14 cellular contexts compared by ENCODE assay signal in the genomic region with DNA sequence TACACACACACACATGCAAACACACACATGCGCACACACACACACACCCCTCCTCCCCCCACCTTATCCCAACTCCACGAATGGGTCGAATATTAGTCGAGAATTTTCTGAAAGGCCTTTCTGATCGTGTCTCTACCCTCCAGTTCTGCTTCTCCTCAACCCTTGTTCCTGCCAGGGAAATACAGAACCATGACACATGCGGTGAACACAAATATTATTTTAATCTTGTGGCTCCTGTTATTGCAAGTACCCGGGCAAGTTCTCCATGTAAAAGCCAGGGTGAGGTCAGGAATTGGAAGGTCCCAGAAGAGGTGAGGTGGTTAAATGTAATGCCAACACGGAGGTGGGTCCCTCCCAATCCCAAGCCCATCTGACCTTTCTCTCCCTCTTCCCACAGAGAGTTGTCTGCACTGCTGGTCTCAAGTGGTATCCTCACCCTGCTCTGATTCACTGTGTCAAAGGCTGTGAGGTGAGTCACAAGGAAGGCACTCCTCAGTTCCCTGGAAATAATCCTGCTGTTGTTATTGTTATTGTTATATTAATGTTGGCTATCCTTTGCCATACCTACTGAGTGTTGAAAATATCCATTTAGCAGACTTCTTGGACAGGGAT.
A peak's percentile ranks its signal among the peaks of the same experiment; 100 is the strongest.
DNase-seq lines count a peak whose midpoint lies in the region; ATAC-seq and TF ChIP-seq lines count a peak whose summit lies in the region.
"Had no signal": no experiment of that assay in that cellular context is flagged by ENCODE, and none has a peak within 500 bp of the region (broad histone marks: within the 10 kb centered on the region; RNA-seq: fewer than 3 reads in every experiment).

No MANE protein-coding gene starts in this region.

- TF ChIP-seq CTCF in RWPE1 (conservative IDR thresholded peaks at IDR 0.05; ENCODE audit: low read depth) (no peak), osteocyte (IDR thresholded peaks at IDR 0.05) (no peak)

- H3K4me1 Mint-ChIP-seq in osteocyte (ENCODE audit: unreplicated experiment), result peaks cover 54% of the 10 kb centered on the region
- H3K4me1 Mint-ChIP-seq: nephron had no signal

- no peak overlapping the region for H3K27ac ChIP-seq in RWPE1
- H3K27ac ChIP-seq: KMS-11 had no signal

- DNase-seq in GM04503 (ENCODE audit: low read depth) (peak; percentile 56), RWPE1 (ENCODE audit: low spot score) (peak; percentile 72), osteocyte (ENCODE audit: extremely low spot score, unreplicated experiment) (no peak), nucleus accumbens (lab: John Stamatoyannopoulos, UW) (no peak), left lobe of liver (ENCODE audit: low spot score) (no peak)
- DNase-seq: activated effector memory CD4-positive, alpha-beta T cell treated with anti-CD3 and anti-CD28 coated beads, Interleukin-2, amount 50 U/mL, for 16 hours; NCI-H510A; stimulated activated CD4-positive, alpha-beta T cell treated with anti-CD3 and anti-CD28 coated beads, Interleukin-1b, Interleukin-23, amount 100 ng/mL, for 48 hours; stimulated activated naive CD8-positive, alpha-beta T cell treated with anti-CD3 and anti-CD28 coated beads, Interleukin-15, Interleukin-2, amounts not matched to agents 100 U/mL and 50 U/mL, for 24 hours had no signal

- H3K27me3 Mint-ChIP-seq in osteocyte (ENCODE audit: unreplicated experiment), result no peaks in the 10 kb centered on the region

- H3K4me3 Mint-ChIP-seq in osteocyte (ENCODE audit: unreplicated experiment), result no peak overlapping the region
- H3K4me3 Mint-ChIP-seq: nephron had no signal

- no peaks in the 10 kb centered on the region for H3K9me3 Mint-ChIP-seq in osteocyte (ENCODE audit: unreplicated experiment)
- H3K9me3 Mint-ChIP-seq: nephron had no signal

- peak overlapping the region; percentile 49 for H3K27ac Mint-ChIP-seq in osteocyte (ENCODE audit: unreplicated experiment)
- H3K27ac Mint-ChIP-seq: nephron had no signal

- ATAC-seq in esophagus mucosa (peak; percentile 83), GM18502 (IDR thresholded peaks at IDR 0.05; ENCODE audit: poor library complexity, unreplicated experiment) (no peak), GM19397 (IDR thresholded peaks at IDR 0.05; ENCODE audit: unreplicated experiment) (no peak), left lobe of liver (no peak)
- ATAC-seq: stimulated activated naive CD8-positive, alpha-beta T cell treated with anti-CD3 and anti-CD28 coated beads, Interleukin-15, Interleukin-2, amounts not matched to agents 100 U/mL and 50 U/mL, for 24 hours had no signal

- CTCF ChIA-PET in RWPE1 (lab: Yijun Ruan, JAX), result interaction anchor here (1.4 kb wide), 1 partner anchor 195 kb away, joined by 3 read pairs; no protein-coding TSS in a partner anchor

- H3K36me3 Mint-ChIP-seq in osteocyte (ENCODE audit: unreplicated experiment), result peaks cover 74% of the 10 kb centered on the region

- POLR2A ChIA-PET in RWPE1 (lab: Yijun Ruan, JAX; ENCODE audit: low non-redundant PET), result no interaction called here

Comparison
In these comparisons a context has a peak if more than half of its experiments do, and no peak if none do; other contexts are left out.
1. DNase-seq: peak in GM04503 (single experiment) and RWPE1 (single experiment); none in osteocyte (single experiment), nucleus accumbens (0 of 56) and left lobe of liver (single experiment).